ENCODE assay signal across 21 cellular contexts in the genomic region with DNA sequence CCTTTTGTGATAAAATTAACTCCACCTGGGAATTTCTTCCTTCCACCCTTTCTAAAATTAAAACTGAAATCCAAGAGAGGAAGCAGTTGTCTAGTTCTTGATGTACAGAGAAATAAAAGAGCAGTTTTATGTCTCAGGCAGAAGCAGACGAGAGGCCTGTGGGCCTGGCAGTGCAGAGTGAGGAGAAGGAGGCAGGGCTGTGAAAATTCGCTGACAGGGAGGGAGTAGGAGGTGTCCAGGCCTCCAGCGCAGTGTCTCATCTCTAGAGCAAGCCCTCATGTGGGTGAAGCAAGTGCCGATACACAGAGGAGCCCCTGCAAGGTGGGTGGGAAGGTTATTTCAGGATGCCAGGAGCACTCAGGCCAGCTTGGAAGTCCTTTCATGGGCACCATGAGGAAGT.
DNase-seq lines count a peak whose midpoint lies in the region; ATAC-seq, FAIRE-seq and TF ChIP-seq lines count a peak whose summit lies in the region.
"Had no signal": no experiment of that assay in that cellular context is flagged by ENCODE, and none has a peak within 500 bp of the region (broad histone marks: within the 10 kb centered on the region; RNA-seq: fewer than 3 reads in every experiment).

No MANE protein-coding gene starts in this region.

- TF ChIP-seq POLR2A in IMR-90 (IDR thresholded peaks at IDR 0.05; ENCODE audit: low read depth, low read length), result no peak
- no peak for TF ChIP-seq POLR2A in H54 (IDR thresholded peaks at IDR 0.05; ENCODE audit: low read depth, low read length)

- H2BK5ac ChIP-seq in IMR-90 (ENCODE audit: low read depth, low read length, poor library complexity, severe bottlenecking), result peak overlapping the region; percentile 29

- peak overlapping the region; percentile 76; the same call in 1 of the 2 replicates for H2BK120ac ChIP-seq in IMR-90 (ENCODE audit: low read depth, low read length)

- H3K36me3 Mint-ChIP-seq in endothelial cell (ENCODE audit: low read depth, unreplicated experiment) (peaks cover 6% of the 10 kb centered on the region), nephron progenitor cell (ENCODE audit: low read depth) (peaks cover 24% of the 10 kb centered on the region)
- H3K36me3 Mint-ChIP-seq: CD4-positive, alpha-beta memory T cell; naive thymus-derived CD8-positive, alpha-beta T cell had no signal

- H3K79me1 ChIP-seq in IMR-90 (ENCODE audit: low read depth in 1 of 2, low read length in 2 of 2), result peaks cover 0 to 14% of the 10 kb centered on the region in 2 experiments; a peak in 1 of 4 replicates

- H2AK5ac ChIP-seq in IMR-90 (ENCODE audit: low read depth, low read length), result peak overlapping the region; percentile 79; the same call in 1 of the 2 replicates

- FAIRE-seq in H54 (lab: Jason Lieb, UNC) (no peak), urothelium cell line (lab: Jason Lieb, UNC) (no peak)

- H2AFZ ChIP-seq in IMR-90 (replicated peaks; ENCODE audit: low read length, poor library complexity), result no peak overlapping the region

- peaks cover 20% of the 10 kb centered on the region for H3K4me1 Mint-ChIP-seq in endothelial cell (ENCODE audit: unreplicated experiment)
- peaks cover 41% of the 10 kb centered on the region for H3K4me1 Mint-ChIP-seq in nephron progenitor cell
- H3K4me1 Mint-ChIP-seq: activated CD4-positive, alpha-beta T cell treated with anti-CD3 and anti-CD28 coated beads for 36 hours; CD4-positive, alpha-beta memory T cell; naive thymus-derived CD8-positive, alpha-beta T cell had no signal

- no peak overlapping the region for H3K56ac ChIP-seq in IMR-90 (ENCODE audit: extremely low read depth, insufficient read depth, low read length)

- H3K36me3 ChIP-seq in IMR-90 (ENCODE audit: control insufficient read depth, insufficient read depth, low read length), result no peaks in the 10 kb centered on the region
- H3K36me3 ChIP-seq: cardiac muscle cell had no signal

- no peak for ATAC-seq in IMR-90 (ENCODE audit: low read depth)
- no peak for ATAC-seq in GM18498 (IDR thresholded peaks at IDR 0.05; ENCODE audit: unreplicated experiment)
- ATAC-seq: activated CD4-positive, alpha-beta T cell treated with anti-CD3 and anti-CD28 coated beads for 36 hours; naive thymus-derived CD8-positive, alpha-beta T cell; PC-3 had no signal

- CTCF ChIA-PET in IMR-90 (lab: Yijun Ruan, JAX), result no interaction called here

- H3K9me3 ChIP-seq in IMR-90 (ENCODE audit: control insufficient read depth, insufficient read depth, low read length), result no peaks in the 10 kb centered on the region

- H3K4me2 ChIP-seq in IMR-90 (ENCODE audit: low read depth, low read length), result no peak overlapping the region

- H3K9me3 Mint-ChIP-seq in endothelial cell (ENCODE audit: unreplicated experiment) (no peaks in the 10 kb centered on the region), nephron progenitor cell (peaks cover 7% of the 10 kb centered on the region)
- H3K9me3 Mint-ChIP-seq: CD4-positive, alpha-beta memory T cell; immature natural killer cell; naive thymus-derived CD8-positive, alpha-beta T cell had no signal

- peak overlapping the region; percentile 85; the same call in 1 of the 2 replicates for H2BK20ac ChIP-seq in IMR-90 (ENCODE audit: low read depth, low read length)

- no peak overlapping the region for H3K18ac ChIP-seq in IMR-90 (ENCODE audit: low read depth, low read length)

- 86% methylated on average over 2 of the region's 4 CpGs; no CpG with 5 or more reads in 1 of the 2 experiments for WGBS in IMR-90 (ENCODE audit: extremely low coverage in 2 of 2, insufficient read length in 1 of 2), 2 experiments

- H3K27ac Mint-ChIP-seq in endothelial cell (ENCODE audit: unreplicated experiment) (peak overlapping the region; percentile 79), nephron progenitor cell (peak overlapping the region; percentile 91)
- H3K27ac Mint-ChIP-seq: activated CD4-positive, alpha-beta T cell treated with anti-CD3 and anti-CD28 coated beads for 36 hours; naive thymus-derived CD8-positive, alpha-beta T cell had no signal

- H3K9me1 ChIP-seq in IMR-90 (ENCODE audit: insufficient read depth, low read length), result peaks cover 17% of the 10 kb centered on the region

- no peak overlapping the region for H3K4me3 ChIP-seq in IMR-90 (ENCODE audit: insufficient read depth, low read depth, low read length)
- H3K4me3 ChIP-seq: cardiac muscle cell had no signal

- POLR2A ChIA-PET in IMR-90 (lab: Charles Lee; ENCODE audit: unreplicated experiment), result no interaction called here

- TF ChIP-seq CTCF in IMR-90 (conservative IDR thresholded peaks at IDR 0.05; ENCODE audit: low read depth, low read length), result no peak
- no peak for TF ChIP-seq CTCF in endothelial cell (IDR thresholded peaks at IDR 0.05; ENCODE audit: unreplicated experiment)
- no peak for TF ChIP-seq CTCF in nephron progenitor cell (IDR thresholded peaks at IDR 0.05)

- H2AK9ac ChIP-seq in IMR-90 (replicated peaks; ENCODE audit: low read depth, low read length, poor library complexity), result peak overlapping the region; percentile 86

- peak overlapping the region; percentile 6 to 73; a peak in 2 of 4 replicates for H4K8ac ChIP-seq in IMR-90 (ENCODE audit: low read depth in 2 of 2, low read length in 2 of 2)

- peak overlapping the region; percentile 53 for H4K91ac ChIP-seq in IMR-90 (ENCODE audit: insufficient read depth, low read depth, low read length)

- H2BK15ac ChIP-seq in IMR-90 (ENCODE audit: low read depth, low read length), result peak overlapping the region; percentile 85; the same call in 2 of the 3 replicates

- peak overlapping the region; percentile 64; the same call in 1 of the 2 replicates for H3K14ac ChIP-seq in IMR-90 (replicated peaks; ENCODE audit: low read depth, low read length)

- in situ Hi-C loops in IMR-90 (cut with MboI; ENCODE audit: low sequenced_read_pairs), result no loop called here

- intact Hi-C loops in IMR-90 (cut with micrococcal nuclease), result loop anchor here (5.0 kb wide), 2 partner anchors 42 to 437 kb away; no protein-coding TSS in a partner anchor

- peak overlapping the region; percentile 33 for H3K4me3 Mint-ChIP-seq in endothelial cell (ENCODE audit: unreplicated experiment)
- no peak overlapping the region for H3K4me3 Mint-ChIP-seq in nephron progenitor cell
- H3K4me3 Mint-ChIP-seq: activated CD4-positive, alpha-beta T cell treated with anti-CD3 and anti-CD28 coated beads for 36 hours; CD4-positive, alpha-beta memory T cell; immature natural killer cell; naive thymus-derived CD8-positive, alpha-beta T cell had no signal

- TF ChIP-seq RAD21 in IMR-90 (IDR thresholded peaks at IDR 0.05; ENCODE audit: low read length), result no peak

- dilution Hi-C loops in IMR-90 (cut with HindIII; ENCODE audit: low sequenced_read_pairs, unreplicated experiment), result no loop called here

- H4K20me1 ChIP-seq in IMR-90 (ENCODE audit: insufficient read depth, low read length), result peaks cover 3% of the 10 kb centered on the region; the same call in 1 of the 2 replicates

- no TSS peak for BruUV-seq in IMR-90 (replicated peaks; lab: Mats Ljungman, UMichigan)

- no peak overlapping the region for H3K27ac ChIP-seq in IMR-90 (ENCODE audit: insufficient read depth, low read length)
- H3K27ac ChIP-seq: cardiac muscle cell had no signal

- H4K5ac ChIP-seq in IMR-90 (ENCODE audit: low read depth, low read length), result 0 out of 2 replicates have a peak overlapping the region, but pooled peaks have one; percentile 32

- H3K23ac ChIP-seq in IMR-90 (ENCODE audit: low read depth, low read length), result no peak overlapping the region

- H3K27me3 Mint-ChIP-seq in endothelial cell (ENCODE audit: unreplicated experiment), result no peaks in the 10 kb centered on the region
- H3K27me3 Mint-ChIP-seq in nephron progenitor cell (ENCODE audit: low read depth, poor library complexity), result no peaks in the 10 kb centered on the region
- H3K27me3 Mint-ChIP-seq: activated CD4-positive, alpha-beta T cell treated with anti-CD3 and anti-CD28 coated beads for 36 hours; CD4-positive, alpha-beta memory T cell; naive thymus-derived CD8-positive, alpha-beta T cell had no signal

- DNase-seq in Ammon's horn (ENCODE audit: low spot score) (peak; percentile 48), IMR-90 (no peak), endothelial cell (ENCODE audit: low spot score) (no peak), nephron progenitor cell (no peak), H54 (ENCODE audit: insufficient read length, low spot score) (no peak), urothelium cell line (ENCODE audit: low spot score) (no peak)
- no peak for DNase-seq in activated CD4-positive, CD25-positive, alpha-beta regulatory T cell treated with anti-CD3 and anti-CD28 coated beads, Interleukin-2, amount 50 U/mL, for 72 hours
- DNase-seq: activated CD4-positive, alpha-beta T cell treated with anti-CD3 and anti-CD28 coated beads for 36 hours; CD4-positive, alpha-beta memory T cell; DMS53; HCEC 1CT; immature natural killer cell; Kasumi-1; mammary epithelial cell; naive thymus-derived CD8-positive, alpha-beta T cell; PC-3; stimulated activated naive CD4-positive, alpha-beta T cell treated with Interleukin-2 at 50 U/mL for 16 hours; T-helper 9 cell; trophoblast cell had no signal

- H3K4ac ChIP-seq in IMR-90 (ENCODE audit: low read depth, low read length), result peak overlapping the region; percentile 83

- H3K4me1 ChIP-seq in IMR-90 (ENCODE audit: control insufficient read depth, insufficient read depth, low read length), result peaks cover 20% of the 10 kb centered on the region

- H3K9ac ChIP-seq in IMR-90 (ENCODE audit: low read depth, low read length), result no peak overlapping the region

- H3K27me3 ChIP-seq in IMR-90 (ENCODE audit: control insufficient read depth, insufficient read depth, low read length), result no peaks in the 10 kb centered on the region
- H3K27me3 ChIP-seq: cardiac muscle cell had no signal

TF ChIP-seq in IMR-90, 13 proteins besides CTCF, POLR2A, EP300 and RAD21:
- TF ChIP-seq RCOR1 (IDR thresholded peaks at IDR 0.05; ENCODE audit: insufficient replicate concordance, low read length), result no peak
